27 cellular contexts compared by ENCODE assay signal in the genomic region with DNA sequence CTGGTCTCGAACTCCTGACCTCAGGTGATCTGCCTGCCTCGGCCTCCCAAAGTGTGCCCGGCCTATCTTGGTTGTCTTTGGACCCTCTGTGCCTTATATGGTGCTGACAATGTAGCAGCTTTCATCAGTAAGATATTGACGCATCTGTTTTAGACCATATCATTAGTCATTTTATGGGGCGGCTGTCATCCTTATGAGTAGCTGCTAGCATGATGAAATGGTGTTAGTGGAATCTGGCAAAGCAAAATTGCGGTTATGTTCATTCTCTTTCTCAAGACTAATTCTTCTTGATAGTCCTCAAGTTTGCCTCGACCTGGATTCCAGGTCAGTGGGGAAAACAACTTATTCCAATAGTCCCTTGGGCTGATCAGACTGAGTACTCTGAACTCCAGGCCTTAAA.
A peak's percentile ranks its signal among the peaks of the same experiment; 100 is the strongest.
DNase-seq lines count a peak whose midpoint lies in the region; ATAC-seq and TF ChIP-seq lines count a peak whose summit lies in the region.
"Had no signal": no experiment of that assay in that cellular context is flagged by ENCODE, and none has a peak within 500 bp of the region (broad histone marks: within the 10 kb centered on the region; RNA-seq: fewer than 3 reads in every experiment).

No MANE protein-coding gene starts in this region.

- H3K36me3 Mint-ChIP-seq in T-cell: no peaks in the 10 kb centered on the region
- H3K36me3 Mint-ChIP-seq in activated CD4-positive, alpha-beta T cell treated with anti-CD3 and anti-CD28 coated beads, Interleukin-2, amount 10 ng/mL, durations not matched to agents 7 days and 5 days (ENCODE audit: low read depth): no peaks in the 10 kb centered on the region
- H3K36me3 Mint-ChIP-seq in HFFc6 (ENCODE audit: low read depth): no peaks in the 10 kb centered on the region
- H3K36me3 Mint-ChIP-seq: activated naive CD4-positive, alpha-beta T cell treated with anti-CD3 and anti-CD28 coated beads, Interleukin-2, amount 10 ng/mL, durations not matched to agents 7 days and 5 days; brain had no signal

- POLR2A ChIA-PET in T-cell (lab: Charles Lee): no interaction called here
- POLR2A ChIA-PET in activated CD4-positive, alpha-beta T cell treated with anti-CD3 and anti-CD28 coated beads, Interleukin-2, amount 10 ng/mL, durations not matched to agents 7 days and 5 days (lab: Charles Lee): no interaction called here

- DNase-seq in AG09309 (ENCODE audit: low read depth) (peak; percentile 65), HT1080 (ENCODE audit: low read depth) (peak; percentile 26), choroid plexus epithelial cell (ENCODE audit: low read depth) (peak; percentile 37), ovary (no peak), T-cell (no peak), HFFc6 (no peak)
- DNase-seq in activated CD4-positive, alpha-beta T cell treated with anti-CD3 and anti-CD28 coated beads, Interleukin-2, amount 10 ng/mL, durations not matched to agents 7 days and 5 days: no peak
- DNase-seq: activated CD4-positive, alpha-beta T cell treated with anti-CD3 and anti-CD28 coated beads, Interleukin-2, amount 50 U/mL, for 48 hours; activated naive CD4-positive, alpha-beta T cell treated with anti-CD3 and anti-CD28 coated beads, Interleukin-2, amount 10 ng/mL, durations not matched to agents 7 days and 5 days; COR-L47; DMS79; effector CD4-positive, alpha-beta T cell; GOT3; left ventricle myocardium inferior; NCI-H1092; NCI-H1694 treated with DMSO at 0.1 percent for 48 hours; NCI-H2171 treated with DMSO at 0.1 percent for 48 hours; NCI-H524; right lobe of liver; SJCRH30; stimulated activated naive CD4-positive, alpha-beta T cell had no signal

- H3K4me1 Mint-ChIP-seq in T-cell: no peaks in the 10 kb centered on the region
- H3K4me1 Mint-ChIP-seq in activated CD4-positive, alpha-beta T cell treated with anti-CD3 and anti-CD28 coated beads, Interleukin-2, amount 10 ng/mL, durations not matched to agents 7 days and 5 days: no peaks in the 10 kb centered on the region
- H3K4me1 Mint-ChIP-seq in HFFc6 (ENCODE audit: low read depth): no peaks in the 10 kb centered on the region
- H3K4me1 Mint-ChIP-seq: activated naive CD4-positive, alpha-beta T cell treated with anti-CD3 and anti-CD28 coated beads, Interleukin-2, amount 10 ng/mL, durations not matched to agents 7 days and 5 days had no signal

- H3K27me3 ChIP-seq in ovary: no peaks in the 10 kb centered on the region
- H3K27me3 ChIP-seq: BLaER1, right lobe of liver had no signal

- H3K4me1 ChIP-seq in ovary (ENCODE audit: insufficient read depth): peaks cover 7% of the 10 kb centered on the region
- H3K4me1 ChIP-seq: BLaER1, left ventricle myocardium inferior, right lobe of liver, SJCRH30 had no signal

- no peaks in the 10 kb centered on the region for H3K9me3 ChIP-seq in ovary
- H3K9me3 ChIP-seq: right lobe of liver, thoracic aorta had no signal

- 67 to 77% (median 70%) methylated on average over 7 of the region's 7 CpGs for WGBS in ovary, 3 donors

- H3K27ac Mint-ChIP-seq in T-cell (no peak overlapping the region), HFFc6 (no peak overlapping the region)
- H3K27ac Mint-ChIP-seq in activated CD4-positive, alpha-beta T cell treated with anti-CD3 and anti-CD28 coated beads, Interleukin-2, amount 10 ng/mL, durations not matched to agents 7 days and 5 days: no peak overlapping the region
- H3K27ac Mint-ChIP-seq: activated naive CD4-positive, alpha-beta T cell treated with anti-CD3 and anti-CD28 coated beads, Interleukin-2, amount 10 ng/mL, durations not matched to agents 7 days and 5 days; brain; progenitor cell of endocrine pancreas had no signal

- H3K9me3 Mint-ChIP-seq in T-cell (peaks cover 0 to 5% (median 5%) of the 10 kb centered on the region in 3 donors), HFFc6 (peaks cover 23% of the 10 kb centered on the region; the same call in 1 of the 2 replicates)
- H3K9me3 Mint-ChIP-seq in activated CD4-positive, alpha-beta T cell treated with anti-CD3 and anti-CD28 coated beads, Interleukin-2, amount 10 ng/mL, durations not matched to agents 7 days and 5 days: no peaks in the 10 kb centered on the region
- H3K9me3 Mint-ChIP-seq: activated naive CD4-positive, alpha-beta T cell treated with anti-CD3 and anti-CD28 coated beads, Interleukin-2, amount 10 ng/mL, durations not matched to agents 7 days and 5 days had no signal

- CTCF ChIA-PET in T-cell (lab: Charles Lee): no interaction called here
- CTCF ChIA-PET in activated CD4-positive, alpha-beta T cell treated with anti-CD3 and anti-CD28 coated beads, Interleukin-2, amount 10 ng/mL, durations not matched to agents 7 days and 5 days (lab: Charles Lee): no interaction called here

- peak overlapping the region; percentile 54 to 83 for H3K27ac ChIP-seq in ovary
- H3K27ac ChIP-seq: BLaER1, left ventricle myocardium inferior, right lobe of liver, SJCRH30, thoracic aorta had no signal

- no peak for TF ChIP-seq CTCF in AG09309 (IDR thresholded peaks at IDR 0.05; ENCODE audit: control insufficient read depth, insufficient read depth, low read depth, low read length, missing control alignments)
- no peak for TF ChIP-seq CTCF in choroid plexus epithelial cell (conservative IDR thresholded peaks at IDR 0.05; ENCODE audit: low read depth, low read length)
- no peak for TF ChIP-seq CTCF in ovary (IDR thresholded peaks at IDR 0.05)
- no peak for TF ChIP-seq CTCF in HFFc6 (IDR thresholded peaks at IDR 0.05)

- intact Hi-C loops in ovary (cut with DNase I): loop anchor here in 2 of 4 donors (5.0 to 10.0 kb wide), 2 partner anchors 55 to 233 kb away; no protein-coding TSS in a partner anchor

- H3K27me3 Mint-ChIP-seq in T-cell (peaks cover 8 to 10% of the 10 kb centered on the region in 2 donors), HFFc6 (ENCODE audit: insufficient read depth) (no peaks in the 10 kb centered on the region)
- peaks cover 7% of the 10 kb centered on the region for H3K27me3 Mint-ChIP-seq in activated CD4-positive, alpha-beta T cell treated with anti-CD3 and anti-CD28 coated beads, Interleukin-2, amount 10 ng/mL, durations not matched to agents 7 days and 5 days

- TF ChIP-seq EP300 in ovary (IDR thresholded peaks at IDR 0.05): no peak

- ATAC-seq in T-cell (replicated peaks in 1 of 4) (no peak), GM19395 (IDR thresholded peaks at IDR 0.05; ENCODE audit: unreplicated experiment) (no peak)
- ATAC-seq: Panc1, right lobe of liver had no signal

- no peaks in the 10 kb centered on the region for H3K36me3 ChIP-seq in ovary
- H3K36me3 ChIP-seq: BLaER1, left ventricle myocardium inferior, right lobe of liver, SJCRH30, thoracic aorta had no signal

- no peak overlapping the region for H3K4me3 ChIP-seq in AG09309 (ENCODE audit: control insufficient read depth, low read depth, low read length)
- H3K4me3 ChIP-seq in choroid plexus epithelial cell (ENCODE audit: low read depth, low read length): no peak overlapping the region
- no peak overlapping the region for H3K4me3 ChIP-seq in ovary
- H3K4me3 ChIP-seq: BLaER1, left ventricle myocardium inferior, right lobe of liver, SJCRH30, thoracic aorta had no signal

- no peak overlapping the region for H3K4me3 Mint-ChIP-seq in T-cell
- no peak overlapping the region for H3K4me3 Mint-ChIP-seq in activated CD4-positive, alpha-beta T cell treated with anti-CD3 and anti-CD28 coated beads, Interleukin-2, amount 10 ng/mL, durations not matched to agents 7 days and 5 days
- no peak overlapping the region for H3K4me3 Mint-ChIP-seq in HFFc6
- H3K4me3 Mint-ChIP-seq: activated naive CD4-positive, alpha-beta T cell treated with anti-CD3 and anti-CD28 coated beads, Interleukin-2, amount 10 ng/mL, durations not matched to agents 7 days and 5 days; brain had no signal

- TF ChIP-seq POLR2A in ovary (IDR thresholded peaks at IDR 0.05): no peak

Comparison
In these comparisons a context has a peak if more than half of its experiments do, and no peak if none do; other contexts are left out.
1. DNase-seq: peak in AG09309 (single experiment), HT1080 (single experiment) and choroid plexus epithelial cell (single experiment); none in ovary (0 of 5), T-cell (0 of 34), activated CD4-positive, alpha-beta T cell treated with anti-CD3 and anti-CD28 coated beads, Interleukin-2, amount 10 ng/mL, durations not matched to agents 7 days and 5 days (single experiment) and HFFc6 (single experiment).